ENCODE assay signal across 8 cellular contexts in genomic region chr12:120316798-120317257, GRCh38. TPM values are rescaled to one million over a fixed set of nuclear protein-coding genes. Genes with fewer than 3 reads are reported as not detected.
DNase-seq lines count a peak whose midpoint lies in the region; ATAC-seq, FAIRE-seq and TF ChIP-seq lines count a peak whose summit lies in the region.

No MANE protein-coding gene starts in this region.

- H3K4me3 Mint-ChIP-seq in IgD-negative memory B cell (peak overlapping the region; percentile 46 to 93 (median 88)), mesothelial cell of epicardium (peak overlapping the region; percentile 81)

- DNase-seq in AG04449 (ENCODE audit: low read depth, low spot score) (no peak), bronchial epithelial cell (ENCODE audit: low read depth) (peak; percentile 32), mesothelial cell of epicardium (ENCODE audit: low spot score in 2 of 2, unreplicated experiment in 2 of 2) (no peak), NCI-H345 treated with DMSO at 0.1 percent for 48 hours (lab: John Stamatoyannopoulos, UW; ENCODE audit: unreplicated experiment) (no peak), NCI-H1930 (lab: John Stamatoyannopoulos, UW) (no peak), kidney glomerular epithelial cell (lab: John Stamatoyannopoulos, UW) (no peak)

- FAIRE-seq in bronchial epithelial cell (lab: Jason Lieb, UNC) = no peak

- no peaks in the 10 kb centered on the region for H3K27me3 Mint-ChIP-seq in IgD-negative memory B cell
- no peaks in the 10 kb centered on the region for H3K27me3 Mint-ChIP-seq in mesothelial cell of epicardium (ENCODE audit: low read depth)

- H3K27me3 ChIP-seq in bronchial epithelial cell (ENCODE audit: control insufficient read depth, insufficient read depth, low read length) = peaks cover 2% of the 10 kb centered on the region

- H3K4me1 Mint-ChIP-seq in IgD-negative memory B cell = peaks cover 6 to 11% (median 10%) of the 10 kb centered on the region in 3 donors
- peaks cover 12% of the 10 kb centered on the region for H3K4me1 Mint-ChIP-seq in mesothelial cell of epicardium

- peak overlapping the region; percentile 85 for H3K4me3 ChIP-seq in AG04449 (ENCODE audit: low read depth, low read length)
- H3K4me3 ChIP-seq in bronchial epithelial cell (ENCODE audit: low read depth, low read length) = peak overlapping the region; percentile 65

- no peaks in the 10 kb centered on the region for H3K36me3 Mint-ChIP-seq in IgD-negative memory B cell
- H3K36me3 Mint-ChIP-seq in mesothelial cell of epicardium = no peaks in the 10 kb centered on the region

- no peaks in the 10 kb centered on the region for H3K36me3 ChIP-seq in bronchial epithelial cell (ENCODE audit: control insufficient read depth, insufficient read depth, low read length)

- TF ChIP-seq CTCF in AG04449 (IDR thresholded peaks at IDR 0.05; ENCODE audit: insufficient read depth, low read length, missing control alignments) = no peak
- TF ChIP-seq CTCF in bronchial epithelial cell (IDR thresholded peaks at IDR 0.05; ENCODE audit: insufficient read depth, low read length, severe bottlenecking) = no peak
- TF ChIP-seq CTCF in mesothelial cell of epicardium (IDR thresholded peaks at IDR 0.05; ENCODE audit: unreplicated experiment) = no peak

- ATAC-seq in HG03280 (IDR thresholded peaks at IDR 0.05; ENCODE audit: unreplicated experiment) = no peak

- H3K9me3 Mint-ChIP-seq in IgD-negative memory B cell (no peaks in the 10 kb centered on the region), mesothelial cell of epicardium (no peaks in the 10 kb centered on the region)

- POLR2A ChIA-PET in AG04449 (lab: Yijun Ruan, JAX) = interaction anchor here (0.8 to 1.5 kb wide), 4 partner anchors 14 to 134 kb away, joined by 3 to 12 read pairs (median 4); partner anchors contain the start of genes RNU4-1, RNU4-2, RPLP0 and SIRT4

- CTCF ChIA-PET in AG04449 (lab: Yijun Ruan, JAX) = interaction anchor here (0.9 to 9.4 kb wide), 12 partner anchors 9 to 149 kb away, joined by 3 to 98 read pairs (median 5); partner anchors contain the start of genes COX6A1, PLA2G1B and SIRT4

- peak overlapping the region; percentile 47 to 98 (median 50) for H3K27ac Mint-ChIP-seq in IgD-negative memory B cell
- H3K27ac Mint-ChIP-seq in mesothelial cell of epicardium = peak overlapping the region; percentile 93

RNA-seq across cellular contexts. Expression of gene PLA2G1B, which starts 10.8 kb away (rescaled TPM):
- not detected for polyA plus RNA-seq in IgD-negative memory B cell
- total RNA-seq in bronchial epithelial cell (not detected in 2 replicates), mesothelial cell of epicardium (not detected in 3 replicates)

RNA-seq across cellular contexts. Expression of gene SIRT4, which starts 14.7 kb away (rescaled TPM):
- polyA plus RNA-seq in IgD-negative memory B cell = 0.74 TPM
- 0.79 and 1.3 TPM in 2 replicates for total RNA-seq in bronchial epithelial cell
- total RNA-seq in mesothelial cell of epicardium = 3.9 to 4.6 TPM (median 4.3 TPM) in 3 replicates

RNA-seq across cellular contexts. Expression of gene RNU4-1, which starts 23.8 kb away (rescaled TPM):
- polyA plus RNA-seq in IgD-negative memory B cell = not detected
- total RNA-seq in bronchial epithelial cell = under 0.01 and 564 TPM in 2 replicates
- 5,196 to 5,477 TPM (median 5,368 TPM) in 3 replicates for total RNA-seq in mesothelial cell of epicardium

RNA-seq across cellular contexts. Expression of gene RNU4-2, which starts 25.1 kb away (rescaled TPM):
- not detected for polyA plus RNA-seq in IgD-negative memory B cell
- under 0.01 and 383 TPM in 2 replicates for total RNA-seq in bronchial epithelial cell
- 9,118 to 10,048 TPM (median 9,930 TPM) in 3 replicates for total RNA-seq in mesothelial cell of epicardium

RNA-seq across cellular contexts. Expression of gene PXN, which starts 51.3 kb away (rescaled TPM):
- 6.3 TPM for polyA plus RNA-seq in IgD-negative memory B cell
- total RNA-seq in bronchial epithelial cell (28.0 and 29.5 TPM in 2 replicates), mesothelial cell of epicardium (113 to 123 TPM (median 117 TPM) in 3 replicates)
